In the genomic region with DNA sequence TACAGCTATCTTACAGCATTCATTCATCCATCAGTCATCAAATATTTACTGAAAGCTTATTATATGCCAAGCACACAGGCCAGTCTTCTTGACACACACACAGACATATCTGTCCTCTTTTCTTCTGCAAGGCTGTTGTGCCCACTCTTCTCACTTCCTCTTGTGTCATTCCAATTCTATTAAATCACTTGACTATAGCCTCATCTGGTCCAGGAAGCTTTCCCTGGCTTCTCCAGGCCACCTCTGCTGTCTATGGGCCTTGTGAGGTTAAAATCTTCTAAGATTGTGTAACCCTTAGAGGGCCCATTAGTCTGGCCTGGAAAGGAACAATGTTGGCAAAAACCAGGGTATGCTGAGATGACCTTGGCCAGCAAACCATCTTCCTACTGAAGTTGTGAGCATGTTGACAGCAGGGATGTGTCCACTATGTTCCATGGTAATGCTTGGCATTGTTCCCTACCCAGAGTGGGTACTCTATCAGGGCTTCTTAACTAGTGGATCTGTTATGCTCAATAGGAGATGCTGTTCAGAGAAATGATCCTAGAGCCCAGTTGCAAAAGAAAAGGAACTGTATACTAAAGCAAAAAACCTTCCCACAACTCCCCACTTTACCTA, we compare ENCODE assay signal across 16 cellular contexts. TPM values are rescaled to one million over a fixed set of nuclear protein-coding genes. Genes with fewer than 3 reads are reported as not detected.
DNase-seq lines count a peak whose midpoint lies in the region; ATAC-seq, FAIRE-seq and TF ChIP-seq lines count a peak whose summit lies in the region.
"Had no signal": no experiment of that assay in that cellular context is flagged by ENCODE, and none has a peak within 500 bp of the region (broad histone marks: within the 10 kb centered on the region; RNA-seq: fewer than 3 reads in every experiment).

No MANE protein-coding gene starts in this region.

- peaks cover 89% of the 10 kb centered on the region for H3K36me3 Mint-ChIP-seq in activated CD4-positive, alpha-beta T cell treated with anti-CD3 and anti-CD28 coated beads for 36 hours (ENCODE audit: low read depth)
- H3K36me3 Mint-ChIP-seq in activated CD8-positive, alpha-beta T cell treated with anti-CD3 and anti-CD28 coated beads, Interleukin-2, amount 10 ng/mL, durations not matched to agents 7 days and 5 days (ENCODE audit: low read depth) = peaks cover 97% of the 10 kb centered on the region

- peak overlapping the region; percentile 79 for H3K27ac Mint-ChIP-seq in activated CD4-positive, alpha-beta T cell treated with anti-CD3 and anti-CD28 coated beads for 36 hours
- H3K27ac Mint-ChIP-seq in activated CD8-positive, alpha-beta T cell treated with anti-CD3 and anti-CD28 coated beads, Interleukin-2, amount 10 ng/mL, durations not matched to agents 7 days and 5 days = peak overlapping the region; percentile 77

- no peaks in the 10 kb centered on the region for H3K27me3 Mint-ChIP-seq in activated CD4-positive, alpha-beta T cell treated with anti-CD3 and anti-CD28 coated beads for 36 hours
- H3K27me3 Mint-ChIP-seq in activated CD8-positive, alpha-beta T cell treated with anti-CD3 and anti-CD28 coated beads, Interleukin-2, amount 10 ng/mL, durations not matched to agents 7 days and 5 days (ENCODE audit: low read depth) = no peaks in the 10 kb centered on the region

- H3K9me3 Mint-ChIP-seq in activated CD4-positive, alpha-beta T cell treated with anti-CD3 and anti-CD28 coated beads for 36 hours (ENCODE audit: low read depth) = peaks cover 2% of the 10 kb centered on the region
- H3K9me3 Mint-ChIP-seq in activated CD8-positive, alpha-beta T cell treated with anti-CD3 and anti-CD28 coated beads, Interleukin-2, amount 10 ng/mL, durations not matched to agents 7 days and 5 days (ENCODE audit: insufficient read depth) = no peaks in the 10 kb centered on the region

- DNase-seq in activated CD4-positive, alpha-beta T cell treated with anti-CD3 and anti-CD28 coated beads for 36 hours = no peak
- no peak for DNase-seq in activated CD4-positive, alpha-beta T cell treated with anti-CD3 and anti-CD28 coated beads for 4 hours
- no peak for DNase-seq in GM12891 (ENCODE audit: insufficient read length, low spot score)
- DNase-seq in activated CD8-positive, alpha-beta T cell treated with anti-CD3 and anti-CD28 coated beads, Interleukin-2, amount 10 ng/mL, durations not matched to agents 7 days and 5 days = no peak
- no peak for DNase-seq in left ventricle myocardium superior
- DNase-seq in islet precursor cell = no peak
- no peak for DNase-seq in ACHN
- no peak for DNase-seq in NOMO-1 (lab: John Stamatoyannopoulos, UW; ENCODE audit: unreplicated experiment in 2 of 2)
- DNase-seq: DMS 273 treated with DMSO at 0.1 percent for 48 hours, mesendoderm, NCI-H2081 treated with DMSO at 0.1 percent for 48 hours, ovary had no signal

- H3K4me1 Mint-ChIP-seq in activated CD4-positive, alpha-beta T cell treated with anti-CD3 and anti-CD28 coated beads for 36 hours = peaks cover 71% of the 10 kb centered on the region
- H3K4me1 Mint-ChIP-seq in activated CD8-positive, alpha-beta T cell treated with anti-CD3 and anti-CD28 coated beads, Interleukin-2, amount 10 ng/mL, durations not matched to agents 7 days and 5 days (ENCODE audit: low read depth) = peaks cover 73% of the 10 kb centered on the region

- CTCF ChIA-PET in activated CD4-positive, alpha-beta T cell treated with anti-CD3 and anti-CD28 coated beads for 36 hours (lab: Charles Lee) = interaction anchor here (1.1 to 2.7 kb wide), 5 partner anchors 8 to 613 kb away, joined by 3 to 12 read pairs (median 6); no protein-coding TSS in a partner anchor
- CTCF ChIA-PET in activated CD8-positive, alpha-beta T cell treated with anti-CD3 and anti-CD28 coated beads, Interleukin-2, amount 10 ng/mL, durations not matched to agents 7 days and 5 days (lab: Charles Lee) = interaction anchor here (13.6 to 15.3 kb wide), 2 partner anchors 2 to 7 kb away, joined by 336 read pairs; a partner anchor contains a TSS

- POLR2A ChIA-PET in activated CD4-positive, alpha-beta T cell treated with anti-CD3 and anti-CD28 coated beads for 36 hours (lab: Charles Lee) = no interaction called here
- POLR2A ChIA-PET in activated CD8-positive, alpha-beta T cell treated with anti-CD3 and anti-CD28 coated beads, Interleukin-2, amount 10 ng/mL, durations not matched to agents 7 days and 5 days (lab: Charles Lee) = interaction anchor here (1.1 kb wide), 2 partner anchors 8 to 13 kb away, joined by 3 to 4 read pairs; no protein-coding TSS in a partner anchor

- no peak for TF ChIP-seq POLR2A in GM12891 (IDR thresholded peaks at IDR 0.05; ENCODE audit: low read depth, low read length)

- no peak for ATAC-seq in activated CD4-positive, alpha-beta T cell treated with anti-CD3 and anti-CD28 coated beads for 36 hours
- no peak for ATAC-seq in activated CD8-positive, alpha-beta T cell treated with anti-CD3 and anti-CD28 coated beads, Interleukin-2, amount 10 ng/mL, durations not matched to agents 7 days and 5 days
- peak; percentile 68 for ATAC-seq in left ventricle myocardium superior

- no peak for FAIRE-seq in GM12891 (lab: Jason Lieb, UNC)
- FAIRE-seq: A204.1, TTC549 had no signal

- in situ Hi-C loops in ACHN (cut with HindIII; ENCODE audit: low pct_ligation_motif_present, low pct_unique_long_range_greater_than_20kb, low sequenced_read_pairs) = no loop called here

- no peak overlapping the region for H3K4me3 Mint-ChIP-seq in activated CD4-positive, alpha-beta T cell treated with anti-CD3 and anti-CD28 coated beads for 36 hours
- H3K4me3 Mint-ChIP-seq in activated CD8-positive, alpha-beta T cell treated with anti-CD3 and anti-CD28 coated beads, Interleukin-2, amount 10 ng/mL, durations not matched to agents 7 days and 5 days = peak overlapping the region; percentile 59

- intact Hi-C loops in activated CD4-positive, alpha-beta T cell treated with anti-CD3 and anti-CD28 coated beads for 36 hours (cut with DNase I, micrococcal nuclease) = no loop called here
- intact Hi-C loops in left ventricle myocardium superior (cut with micrococcal nuclease) = no loop called here

TF ChIP-seq in GM12891, 5 proteins besides CTCF, POLR2A, EP300 and RAD21:
- 0 out of 2 replicates have a peak, but pooled peaks have one; percentile 21 for TF ChIP-seq SPI1 (IDR thresholded peaks at IDR 0.05; ENCODE audit: low read depth, low read length)
- no peak for TF ChIP-seq POU2F2 (IDR thresholded peaks at IDR 0.05; ENCODE audit: low read depth, low read length)
- no peak for TF ChIP-seq PAX5 (IDR thresholded peaks at IDR 0.05; ENCODE audit: insufficient read depth, low read length, severe bottlenecking)
- no peak for TF ChIP-seq POLR2AphosphoS5 (IDR thresholded peaks at IDR 0.05; ENCODE audit: low read depth, low read length)
- TF ChIP-seq TAF1 (IDR thresholded peaks at IDR 0.05; ENCODE audit: low read depth, low read length) = no peak

RNA-seq across cellular contexts. Expression of a gene that starts 5.3 kb away (rescaled TPM):
- total RNA-seq in activated CD4-positive, alpha-beta T cell treated with anti-CD3 and anti-CD28 coated beads for 36 hours = 100 to 1,000 TPM; 136 to 138 TPM
- polyA plus RNA-seq in GM12891 (2012; ENCODE audit: low read depth, missing spikeins) = 72.5 TPM
- 100 to 1,000 TPM; 319 to 322 TPM for total RNA-seq in activated CD8-positive, alpha-beta T cell treated with anti-CD3 and anti-CD28 coated beads, Interleukin-2, amount 10 ng/mL, durations not matched to agents 7 days and 5 days
- 1.9 TPM for total RNA-seq in left ventricle myocardium superior
- total RNA-seq: ascending aorta, dermis microvascular lymphatic vessel endothelial cell had no signal

RNA-seq across cellular contexts. Expression of a gene that starts 23.2 kb away (rescaled TPM):
- 1 to 10 TPM; 3.7 to 4.3 TPM for total RNA-seq in activated CD4-positive, alpha-beta T cell treated with anti-CD3 and anti-CD28 coated beads for 36 hours
- 1.5 TPM for polyA plus RNA-seq in GM12891 (2012; ENCODE audit: low read depth, missing spikeins)
- total RNA-seq in activated CD8-positive, alpha-beta T cell treated with anti-CD3 and anti-CD28 coated beads, Interleukin-2, amount 10 ng/mL, durations not matched to agents 7 days and 5 days = 1 to 10 TPM; 2.5 to 2.6 TPM
- total RNA-seq in left ventricle myocardium superior = 2.0 TPM

RNA-seq across cellular contexts. Expression of a gene that starts 44.8 kb away (rescaled TPM):
- under 1 TPM; 0.11 to 0.14 TPM for total RNA-seq in activated CD4-positive, alpha-beta T cell treated with anti-CD3 and anti-CD28 coated beads for 36 hours
- 1.1 TPM for polyA plus RNA-seq in GM12891 (2012; ENCODE audit: low read depth, missing spikeins)
- under 1 TPM; 0.16 to 0.21 TPM for total RNA-seq in activated CD8-positive, alpha-beta T cell treated with anti-CD3 and anti-CD28 coated beads, Interleukin-2, amount 10 ng/mL, durations not matched to agents 7 days and 5 days
- total RNA-seq in left ventricle myocardium superior = 48.5 TPM

RNA-seq across cellular contexts. Expression of a gene that starts 56.5 kb away (rescaled TPM):
- 1 to 10 TPM; 4.5 to 5.7 TPM for total RNA-seq in activated CD4-positive, alpha-beta T cell treated with anti-CD3 and anti-CD28 coated beads for 36 hours
- 0.10 TPM for polyA plus RNA-seq in GM12891 (2012; ENCODE audit: low read depth, missing spikeins)
- total RNA-seq in activated CD8-positive, alpha-beta T cell treated with anti-CD3 and anti-CD28 coated beads, Interleukin-2, amount 10 ng/mL, durations not matched to agents 7 days and 5 days = not detected
- 2.8 TPM for total RNA-seq in left ventricle myocardium superior
- total RNA-seq: dermis microvascular lymphatic vessel endothelial cell had no signal

Comparison
In these comparisons a context has a peak if more than half of its experiments do, and no peak if none do; other contexts are left out.
1. RNA of a gene that starts 5.3 kb away (total RNA-seq): 319 to 322 TPM in activated CD8-positive, alpha-beta T cell treated with anti-CD3 and anti-CD28 coated beads, Interleukin-2, amount 10 ng/mL, durations not matched to agents 7 days and 5 days and 136 to 138 TPM in activated CD4-positive, alpha-beta T cell treated with anti-CD3 and anti-CD28 coated beads for 36 hours; 1.9 TPM in left ventricle myocardium superior (single experiment); every median in the first group is over 10 times any median in the second.
2. RNA of a gene that starts 44.8 kb away (total RNA-seq): 48.5 TPM in left ventricle myocardium superior (single experiment); 0.16 to 0.21 TPM in activated CD8-positive, alpha-beta T cell treated with anti-CD3 and anti-CD28 coated beads, Interleukin-2, amount 10 ng/mL, durations not matched to agents 7 days and 5 days and 0.11 to 0.14 TPM in activated CD4-positive, alpha-beta T cell treated with anti-CD3 and anti-CD28 coated beads for 36 hours; every median in the first group is over 10 times any median in the second.